1 cellular context compared by ENCODE assay signal in the genomic region with DNA sequence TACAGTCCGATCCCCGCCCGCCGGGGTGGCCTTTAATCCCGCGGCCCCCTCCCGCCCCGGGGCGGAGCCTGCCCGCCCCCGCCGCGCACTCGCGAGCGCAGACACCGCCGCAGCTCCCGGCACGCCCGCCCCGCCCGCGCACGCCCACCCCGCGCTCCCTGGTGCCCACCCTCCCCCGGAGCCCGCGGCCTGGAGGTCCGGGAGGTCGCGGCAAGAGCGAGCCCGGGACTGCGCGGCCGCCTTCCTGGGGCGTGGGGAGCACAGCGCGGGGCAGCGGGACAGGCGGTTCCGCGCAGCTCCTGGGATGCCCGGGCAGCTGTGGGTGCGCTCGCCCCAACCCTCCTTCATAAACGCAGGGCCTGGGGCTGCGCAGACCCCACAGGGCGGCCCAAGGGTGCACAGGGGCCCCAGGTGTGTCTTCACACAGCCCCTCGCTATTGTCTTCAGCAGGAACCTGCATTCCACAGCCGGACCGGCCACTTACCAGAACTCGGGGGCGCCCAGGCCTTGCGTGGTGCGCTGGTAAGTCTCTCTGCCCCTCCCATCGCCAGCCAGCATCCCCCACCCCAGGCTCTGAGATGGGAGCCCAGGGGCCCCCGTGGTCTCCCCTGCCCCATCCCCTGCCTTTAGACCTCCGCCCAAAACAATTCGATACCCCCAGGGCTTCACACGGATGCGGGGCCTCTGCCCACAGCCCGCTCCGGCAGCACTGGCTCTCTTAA.
TF ChIP-seq lines count a peak whose summit lies in the region.

A gene (minus strand): TSS at position 8 of the 722 bp plus-strand sequence.

TF ChIP-seq in A549, 52 proteins besides CTCF, POLR2A, EP300 and RAD21 (continued from another document):
- TF ChIP-seq, protein P1, sequence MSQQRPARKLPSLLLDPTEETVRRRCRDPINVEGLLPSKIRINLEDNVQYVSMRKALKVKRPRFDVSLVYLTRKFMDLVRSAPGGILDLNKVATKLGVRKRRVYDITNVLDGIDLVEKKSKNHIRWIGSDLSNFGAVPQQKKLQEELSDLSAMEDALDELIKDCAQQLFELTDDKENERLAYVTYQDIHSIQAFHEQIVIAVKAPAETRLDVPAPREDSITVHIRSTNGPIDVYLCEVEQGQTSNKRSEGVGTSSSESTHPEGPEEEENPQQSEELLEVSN (IDR thresholded peaks at IDR 0.05; ENCODE audit: borderline replicate concordance, low read depth) = no peak
- TF ChIP-seq FOSB (CRISPR knock-in tag; IDR thresholded peaks at IDR 0.05) (no peak), NFE2L2 (conservative IDR thresholded peaks at IDR 0.05; ENCODE audit: low read length) (no peak), RNF2 (IDR thresholded peaks at IDR 0.05; ENCODE audit: borderline replicate concordance, low read depth) (no peak)
- TF ChIP-seq, protein P2, sequence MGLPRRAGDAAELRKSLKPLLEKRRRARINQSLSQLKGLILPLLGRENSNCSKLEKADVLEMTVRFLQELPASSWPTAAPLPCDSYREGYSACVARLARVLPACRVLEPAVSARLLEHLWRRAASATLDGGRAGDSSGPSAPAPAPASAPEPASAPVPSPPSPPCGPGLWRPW (IDR thresholded peaks at IDR 0.05) = no peak
TF ChIP-seq in A549: peak in this region for 0.
